In the genomic region with DNA sequence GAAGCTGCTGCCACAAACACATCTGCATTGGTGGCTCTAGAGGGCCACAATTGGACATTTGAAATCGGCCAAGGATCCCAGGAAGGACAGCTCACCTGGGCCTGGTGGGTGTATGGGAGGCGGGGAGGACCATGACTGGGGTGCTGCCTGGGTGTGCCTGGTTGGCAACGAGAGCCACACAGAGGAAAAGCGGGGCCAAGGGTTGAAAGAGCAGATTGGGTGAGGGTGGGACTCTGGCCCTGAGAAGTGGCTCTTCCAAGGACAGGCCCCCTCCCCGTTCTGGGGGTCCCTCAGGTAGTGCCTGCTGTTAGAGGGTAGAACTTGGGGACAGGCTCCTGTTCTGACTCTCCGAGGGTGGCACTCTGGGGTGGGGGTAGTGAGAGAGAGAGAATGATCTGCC, we compare ENCODE assay signal across 23 cellular contexts.
A peak's percentile ranks its signal among the peaks of the same experiment; 100 is the strongest.
DNase-seq lines count a peak whose midpoint lies in the region; TF ChIP-seq lines count a peak whose summit lies in the region.
"Had no signal": no experiment of that assay in that cellular context is flagged by ENCODE, and none has a peak within 500 bp of the region (broad histone marks: within the 10 kb centered on the region; RNA-seq: fewer than 3 reads in every experiment).

No MANE protein-coding gene starts in this region.

- no peak overlapping the region for H4K8ac ChIP-seq in neuronal stem cell (ENCODE audit: low read depth, low read length)

- H3K4ac ChIP-seq in neuronal stem cell (ENCODE audit: low read length), result no peak overlapping the region

- H3K27me3 ChIP-seq in breast epithelium (no peaks in the 10 kb centered on the region), mammary epithelial cell (ENCODE audit: insufficient read depth, low read length) (no peaks in the 10 kb centered on the region), neuronal stem cell (ENCODE audit: control insufficient read depth in 3 of 3, insufficient read depth in 3 of 3, low read depth in 1 of 3, low read length in 3 of 3) (peaks cover 0 to 2% (median 0%) of the 10 kb centered on the region in 3 experiments), vagina (no peaks in the 10 kb centered on the region), A673 (replicated peaks; ENCODE audit: insufficient read depth, low read depth, low read length, poor library complexity) (no peaks in the 10 kb centered on the region)
- H3K27me3 ChIP-seq: BLaER1 treated with 17β-estradiol and CSF1 and Interleukin-3, amounts not matched to agents 10 nM and 100 nM had no signal

- no peak overlapping the region for H3K14ac ChIP-seq in neuronal stem cell (ENCODE audit: low read length)

- no peak overlapping the region for H2BK15ac ChIP-seq in neuronal stem cell (ENCODE audit: low read length)

- DNase-seq in breast epithelium (ENCODE audit: low spot score in 2 of 2) (peak; percentile 2 to 4), mammary epithelial cell (no peak), coronary artery (ENCODE audit: low spot score) (peak; percentile 54), neuronal stem cell (ENCODE audit: low spot score) (no peak), vagina (ENCODE audit: extremely low spot score in 2 of 2) (peak; percentile 67 to 69), A673 (ENCODE audit: low spot score) (no peak), midbrain (lab: John Stamatoyannopoulos, UW) (no peak), GM10266 (ENCODE audit: extremely low spot score) (no peak)
- DNase-seq: AML-193; CD4-positive, alpha-beta memory T cell; COR-L47; HCEC 1CT; NCI-H1048; NCI-H1417; NCI-H1694; NCI-H2029 treated with DMSO at 0.1 percent for 48 hours; NCI-H526 treated with DMSO at 0.1 percent for 48 hours; RPMI8226; SHP77 had no signal

- H4K91ac ChIP-seq in neuronal stem cell (ENCODE audit: low read depth, low read length, poor library complexity), result no peak overlapping the region

- H4K20me1 ChIP-seq in mammary epithelial cell (ENCODE audit: insufficient read depth, low read length), result no peaks in the 10 kb centered on the region
- H4K20me1 ChIP-seq: BLaER1 treated with 17β-estradiol and CSF1 and Interleukin-3, amounts not matched to agents 10 nM and 100 nM had no signal

- CTCF ChIA-PET in mammary epithelial cell (lab: Charles Lee; ENCODE audit: low non-redundant PET) (no interaction called here), A673 (lab: Charles Lee) (no interaction called here)

- no peak for TF ChIP-seq POLR2A in breast epithelium (IDR thresholded peaks at IDR 0.05)
- no peak for TF ChIP-seq POLR2A in vagina (IDR thresholded peaks at IDR 0.05)

- TF ChIP-seq CTCF in breast epithelium (IDR thresholded peaks at IDR 0.05) (no peak), mammary epithelial cell (conservative IDR thresholded peaks at IDR 0.05 in 1 of 2, IDR thresholded peaks at IDR 0.05 in 1 of 2; ENCODE audit: extremely low read depth in 1 of 2, insufficient read depth in 1 of 2, low read depth in 1 of 2, low read length in 2 of 2) (no peak), coronary artery (IDR thresholded peaks at IDR 0.05) (no peak), vagina (IDR thresholded peaks at IDR 0.05) (no peak), A673 (conservative IDR thresholded peaks at IDR 0.05; ENCODE audit: low read depth, low read length) (no peak), GM10266 (IDR thresholded peaks at IDR 0.05; ENCODE audit: control insufficient read depth, insufficient read depth, low read depth, missing control alignments) (no peak)

- H3K36me3 ChIP-seq in breast epithelium (no peaks in the 10 kb centered on the region), mammary epithelial cell (ENCODE audit: insufficient read depth, low read length) (no peaks in the 10 kb centered on the region), neuronal stem cell (replicated peaks in 1 of 2; ENCODE audit: control insufficient read depth in 2 of 2, insufficient read depth in 2 of 2, low read length in 2 of 2) (peaks cover 0 to 49% of the 10 kb centered on the region in 2 donors), vagina (no peaks in the 10 kb centered on the region), A673 (ENCODE audit: insufficient read depth, low read length, poor library complexity, severe bottlenecking) (no peaks in the 10 kb centered on the region)

- H3K9me3 ChIP-seq in breast epithelium (no peaks in the 10 kb centered on the region), mammary epithelial cell (replicated peaks; ENCODE audit: insufficient read depth, low read length) (no peaks in the 10 kb centered on the region), neuronal stem cell (replicated peaks in 1 of 2; ENCODE audit: control insufficient read depth in 2 of 2, insufficient read depth in 1 of 2, low read depth in 1 of 2, low read length in 2 of 2) (peaks cover 0 to 2% of the 10 kb centered on the region in 2 donors), vagina (no peaks in the 10 kb centered on the region), A673 (ENCODE audit: low read depth, low read length, poor library complexity, severe bottlenecking) (no peaks in the 10 kb centered on the region)

- no peak overlapping the region for H3K23ac ChIP-seq in neuronal stem cell (ENCODE audit: low read depth, low read length, poor library complexity)

- H3K4me1 ChIP-seq in breast epithelium (no peaks in the 10 kb centered on the region), mammary epithelial cell (ENCODE audit: insufficient read depth, low read length) (peaks cover 5% of the 10 kb centered on the region), neuronal stem cell (ENCODE audit: control insufficient read depth in 2 of 2, insufficient read depth in 1 of 2, low read depth in 1 of 2, low read length in 2 of 2) (peaks cover 3 to 4% of the 10 kb centered on the region in 2 donors), vagina (peaks cover 1% of the 10 kb centered on the region), A673 (ENCODE audit: insufficient read depth, low read length, poor library complexity, severe bottlenecking) (no peaks in the 10 kb centered on the region)

- H2BK12ac ChIP-seq in neuronal stem cell (ENCODE audit: low read length), result no peak overlapping the region

- no peak overlapping the region for H2AK5ac ChIP-seq in neuronal stem cell (ENCODE audit: low read depth, low read length)

- H3K4me3 ChIP-seq in breast epithelium (no peak overlapping the region), mammary epithelial cell (replicated peaks in 1 of 3; ENCODE audit: insufficient read depth in 1 of 3, low read depth in 2 of 3, low read length in 3 of 3) (no peak overlapping the region), coronary artery (no peak overlapping the region), neuronal stem cell (ENCODE audit: low read length in 2 of 2) (no peak overlapping the region), vagina (no peak overlapping the region), A673 (ENCODE audit: low read depth, low read length, poor library complexity, severe bottlenecking) (no peak overlapping the region)
- H3K4me3 ChIP-seq: BLaER1 treated with 17β-estradiol and CSF1 and Interleukin-3, amounts not matched to agents 10 nM and 100 nM; GM12878; GM23338 had no signal

- no peak overlapping the region for H2BK5ac ChIP-seq in neuronal stem cell (ENCODE audit: low read length)

- POLR2A ChIA-PET in A673 (lab: Charles Lee; ENCODE audit: low non-redundant PET), result no interaction called here

- in situ Hi-C loops in mammary epithelial cell (cut with MboI; ENCODE audit: low sequenced_read_pairs in 2 of 2), result no loop called here

- no peak overlapping the region for H2AFZ ChIP-seq in mammary epithelial cell (ENCODE audit: low read depth, low read length)
- no peak overlapping the region for H2AFZ ChIP-seq in neuronal stem cell (ENCODE audit: low read length)
- H2AFZ ChIP-seq: GM23338 had no signal

- H2BK120ac ChIP-seq in neuronal stem cell (ENCODE audit: low read depth, low read length), result no peak overlapping the region

- dilution Hi-C loops in mammary epithelial cell (cut with HindIII; ENCODE audit: low sequenced_read_pairs), result no loop called here

- 74% methylated on average over 5 of the region's 6 CpGs for WGBS in mammary epithelial cell (ENCODE audit: low coverage, missing lambda C conversion rate)
- WGBS in neuronal stem cell (ENCODE audit: extremely low coverage in 2 of 2, insufficient read length in 2 of 2, insufficient replicate concordance in 1 of 2), 2 donors, result no CpG with 5 or more reads among the region's 6 CpGs

- intact Hi-C loops in breast epithelium (cut with DNase I; ENCODE audit: low total_unique reads) (loop anchor here (5.0 kb wide), 1 partner anchor 1191 kb away; no protein-coding TSS in a partner anchor), mammary epithelial cell (cut with micrococcal nuclease) (no loop called here), vagina (cut with DNase I) (no loop called here), A673 (cut with micrococcal nuclease; ENCODE audit: unreplicated experiment) (no loop called here)

- H3K27ac ChIP-seq in breast epithelium, result no peak overlapping the region
- H3K27ac ChIP-seq in mammary epithelial cell (ENCODE audit: insufficient read depth, low read depth, low read length), result no peak overlapping the region
- H3K27ac ChIP-seq in coronary artery, result no peak overlapping the region
- no peak overlapping the region for H3K27ac ChIP-seq in neuronal stem cell (replicated peaks; ENCODE audit: low read length)
- no peak overlapping the region for H3K27ac ChIP-seq in vagina
- H3K27ac ChIP-seq in A673 (ENCODE audit: low read depth, low read length, poor library complexity, severe bottlenecking), result no peak overlapping the region
- H3K27ac ChIP-seq: BLaER1 treated with 17β-estradiol and CSF1 and Interleukin-3, amounts not matched to agents 10 nM and 100 nM; HL-60 had no signal

- no peaks in the 10 kb centered on the region for H3K79me1 ChIP-seq in neuronal stem cell (ENCODE audit: low read depth, low read length)

- H3K18ac ChIP-seq in neuronal stem cell (ENCODE audit: low read length), result peak overlapping the region; percentile 35

- H3K9ac ChIP-seq in mammary epithelial cell (ENCODE audit: insufficient read depth, low read length), result no peak overlapping the region
- no peak overlapping the region for H3K9ac ChIP-seq in neuronal stem cell (ENCODE audit: low read depth, low read length, poor library complexity)
- H3K9ac ChIP-seq: BLaER1 treated with 17β-estradiol and CSF1 and Interleukin-3, amounts not matched to agents 10 nM and 100 nM had no signal

- BruUV-seq in mammary epithelial cell (replicated peaks; lab: Mats Ljungman, UMichigan), result no TSS peak
- no TSS peak for BruUV-seq in A673 (replicated peaks; lab: Mats Ljungman, UMichigan)

- H3K4me2 ChIP-seq in mammary epithelial cell (ENCODE audit: insufficient read depth, low read depth, low read length), result no peak overlapping the region
- no peak overlapping the region for H3K4me2 ChIP-seq in neuronal stem cell (ENCODE audit: insufficient read depth, low read length, poor library complexity, severe bottlenecking)
- H3K4me2 ChIP-seq: BLaER1 treated with 17β-estradiol and CSF1 and Interleukin-3, amounts not matched to agents 10 nM and 100 nM; GM23338 had no signal

- no peaks in the 10 kb centered on the region for H3K79me2 ChIP-seq in mammary epithelial cell (ENCODE audit: insufficient read depth, low read length)

Comparison
In these comparisons a context has a peak if more than half of its experiments do, and no peak if none do; other contexts are left out.
1. DNase-seq: peak in breast epithelium (2 of 2), coronary artery (single experiment) and vagina (2 of 2); none in mammary epithelial cell (single experiment), neuronal stem cell (single experiment), A673 (single experiment), midbrain (single experiment) and GM10266 (single experiment).